ENCODE assay signal across 8 cellular contexts in the genomic region with DNA sequence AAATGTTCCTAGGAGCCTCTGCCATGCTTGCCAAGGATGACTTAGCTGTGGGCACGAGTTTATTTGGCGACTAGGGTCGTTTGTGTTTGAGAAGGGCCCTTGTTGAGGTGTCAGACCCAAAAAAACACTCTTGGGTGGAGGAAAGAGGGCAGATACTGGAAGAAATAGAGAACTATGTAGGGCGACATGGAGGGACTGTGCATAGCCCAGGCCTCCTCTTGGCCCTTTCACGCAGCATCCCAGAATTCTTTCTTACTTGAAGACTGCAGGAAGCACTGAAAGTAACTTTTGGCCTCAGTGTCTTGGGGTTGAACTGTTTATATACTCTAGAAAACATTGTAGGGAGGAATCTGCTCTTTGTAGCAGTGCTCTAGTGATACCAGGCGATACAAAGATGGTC.
DNase-seq lines count a peak whose midpoint lies in the region; ATAC-seq and TF ChIP-seq lines count a peak whose summit lies in the region.

No MANE protein-coding gene starts in this region.

- peaks cover 4% of the 10 kb centered on the region for H3F3A ChIP-seq in DOHH2 (ENCODE audit: control insufficient read depth, insufficient read depth)

- H3K4me2 ChIP-seq in DOHH2 (ENCODE audit: low read length) (peak overlapping the region; percentile 87), KMS-11 (peak overlapping the region; percentile 83)

- DNase-seq in cardiac fibroblast (ENCODE audit: low read depth in 2 of 2) (peak in 1 of 2 donors; percentile 28), LoVo (ENCODE audit: low spot score) (no peak), GF-D8 (lab: John Stamatoyannopoulos, UW) (no peak), NCI-H1092 (lab: John Stamatoyannopoulos, UW) (no peak)

- H3K36me3 ChIP-seq in DOHH2 (ENCODE audit: control insufficient read depth, low read length) (peaks cover 4% of the 10 kb centered on the region), KMS-11 (ENCODE audit: insufficient read depth) (no peaks in the 10 kb centered on the region), muscle layer of colon (ENCODE audit: insufficient read depth, low read length) (no peaks in the 10 kb centered on the region)

- H2AFZ ChIP-seq in KMS-11 (ENCODE audit: low read depth), result peak overlapping the region; percentile 76; the same call in 1 of the 2 replicates

- H3K27me3 ChIP-seq in DOHH2 (ENCODE audit: control insufficient read depth, low read length), result no peaks in the 10 kb centered on the region
- no peaks in the 10 kb centered on the region for H3K27me3 ChIP-seq in KMS-11 (ENCODE audit: insufficient read depth, low read depth)
- no peaks in the 10 kb centered on the region for H3K27me3 ChIP-seq in muscle layer of colon (ENCODE audit: control insufficient read depth in 1 of 2, insufficient read depth in 2 of 2, low read length in 2 of 2)

- peaks cover 26% of the 10 kb centered on the region for H3K4me1 ChIP-seq in DOHH2 (ENCODE audit: control insufficient read depth, low read length)
- H3K4me1 ChIP-seq in KMS-11 (ENCODE audit: low read depth, poor library complexity, severe bottlenecking), result peaks cover 35% of the 10 kb centered on the region
- peaks cover 20% of the 10 kb centered on the region for H3K4me1 ChIP-seq in muscle layer of colon (ENCODE audit: insufficient read depth, low read length)

- H3K9me3 ChIP-seq in DOHH2 (ENCODE audit: control insufficient read depth, insufficient read depth, low read length), result no peaks in the 10 kb centered on the region
- H3K9me3 ChIP-seq in muscle layer of colon (ENCODE audit: low read length), result no peaks in the 10 kb centered on the region

- peak overlapping the region; percentile 52; the same call in 1 of the 2 replicates for H3K9ac ChIP-seq in KMS-11
- H3K9ac ChIP-seq in muscle layer of colon (ENCODE audit: low read length), result peak overlapping the region; percentile 63

- no peaks in the 10 kb centered on the region for H3K9me2 ChIP-seq in DOHH2 (replicated peaks; ENCODE audit: control insufficient read depth, low read length)

- H3K4me3 ChIP-seq in DOHH2 (ENCODE audit: low read length), result peak overlapping the region; percentile 100
- no peak overlapping the region for H3K4me3 ChIP-seq in KMS-11 (IDR thresholded peaks at IDR 0.05; ENCODE audit: insufficient read depth, low read depth, low read length)
- peak overlapping the region; percentile 78 to 84 for H3K4me3 ChIP-seq in cardiac fibroblast (replicated peaks in 1 of 2; ENCODE audit: low read depth in 2 of 2, low read length in 2 of 2)
- H3K4me3 ChIP-seq in muscle layer of colon (ENCODE audit: low read depth in 1 of 2, low read length in 2 of 2), result peak overlapping the region; percentile 84 to 86

- TF ChIP-seq CTCF in DOHH2 (IDR thresholded peaks at IDR 0.05; ENCODE audit: low read depth, low read length, poor library complexity, severe bottlenecking) (no peak), KMS-11 (conservative IDR thresholded peaks at IDR 0.05; ENCODE audit: low read depth, low read length) (no peak), cardiac fibroblast (IDR thresholded peaks at IDR 0.05; ENCODE audit: low read depth, low read length) (no peak)

- no peak overlapping the region for H3K27ac ChIP-seq in DOHH2 (ENCODE audit: low read depth, low read length)
- H3K27ac ChIP-seq in KMS-11, result peak overlapping the region; percentile 16; the same call in 1 of the 2 replicates
- H3K27ac ChIP-seq in muscle layer of colon (ENCODE audit: low read depth, low read length), result peak overlapping the region; percentile 90

- peaks cover 8% of the 10 kb centered on the region; the same call in 1 of the 2 replicates for H4K20me1 ChIP-seq in DOHH2 (ENCODE audit: control insufficient read depth, insufficient read depth, low read depth, low read length)
- no peaks in the 10 kb centered on the region; the same call in 1 of the 2 replicates for H4K20me1 ChIP-seq in KMS-11 (ENCODE audit: insufficient read depth)

- peaks cover 75% of the 10 kb centered on the region for H3K79me2 ChIP-seq in DOHH2 (ENCODE audit: control insufficient read depth, low read length)
- H3K79me2 ChIP-seq in KMS-11 (ENCODE audit: insufficient read depth, low read depth), result peaks cover 71% of the 10 kb centered on the region

- ATAC-seq in HG02885 (IDR thresholded peaks at IDR 0.05; ENCODE audit: poor library complexity, unreplicated experiment), result no peak
